19 cellular contexts compared by ENCODE assay signal in the genomic region with DNA sequence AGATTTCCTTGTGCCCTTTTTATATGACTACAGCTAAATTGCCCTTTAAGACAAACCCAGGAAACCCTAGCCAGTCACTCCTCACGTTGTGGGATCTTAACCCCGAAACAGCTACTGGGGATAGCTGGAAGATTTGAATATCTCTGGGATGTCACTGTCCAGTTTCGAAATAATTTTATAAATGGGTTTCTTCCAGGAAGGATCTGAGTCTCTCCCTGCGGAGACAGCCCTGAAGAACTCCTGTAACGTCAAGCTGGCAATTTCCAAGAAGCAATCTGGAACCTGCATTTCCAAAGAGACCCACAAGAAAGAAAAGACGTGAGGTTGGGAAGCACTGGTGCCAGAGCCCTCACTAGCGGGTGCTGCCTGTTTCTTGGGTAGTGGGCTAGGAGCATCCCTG. TPM values are rescaled to one million over a fixed set of nuclear protein-coding genes. Genes with fewer than 3 reads are reported as not detected.
A peak's percentile ranks its signal among the peaks of the same experiment; 100 is the strongest.
DNase-seq lines count a peak whose midpoint lies in the region; ATAC-seq, FAIRE-seq and TF ChIP-seq lines count a peak whose summit lies in the region.
"Had no signal": no experiment of that assay in that cellular context is flagged by ENCODE, and none has a peak within 500 bp of the region (broad histone marks: within the 10 kb centered on the region; RNA-seq: fewer than 3 reads in every experiment).

No MANE protein-coding gene starts in this region.

- FAIRE-seq in kidney (lab: Jason Lieb, UNC) = no peak
- FAIRE-seq: A549, G401.6, GM12891, H54 had no signal

- H3K27ac ChIP-seq in OCI-LY3 (ENCODE audit: low read length) (peak overlapping the region; percentile 20; the same call in 1 of the 2 replicates), gastroesophageal sphincter (peak overlapping the region in 1 of 4 donors; percentile 50), subcutaneous abdominal adipose tissue (ENCODE audit: low read depth, low read length) (peak overlapping the region; percentile 87), kidney (ENCODE audit: low read depth in 2 of 2, low read length in 2 of 2) (no peak overlapping the region)
- H3K27ac ChIP-seq: A549, C4-2B had no signal

- WGBS in gastroesophageal sphincter (ENCODE audit: low coverage in 1 of 2), 2 donors = 54 to 66% methylated on average over 5 to 7 of the region's 7 CpGs

- TF ChIP-seq EP300 in gastroesophageal sphincter (IDR thresholded peaks at IDR 0.05) = no peak

- intact Hi-C loops in kidney (cut with DNase I) = no loop called here

- H3K9me3 ChIP-seq in OCI-LY3 (ENCODE audit: insufficient read depth, low read length) (no peaks in the 10 kb centered on the region), gastroesophageal sphincter (no peaks in the 10 kb centered on the region), subcutaneous abdominal adipose tissue (ENCODE audit: control insufficient read depth in 5 of 5, low read length in 5 of 5) (no peaks in the 10 kb centered on the region), kidney (ENCODE audit: control insufficient read depth in 1 of 2, low read length in 2 of 2) (no peaks in the 10 kb centered on the region)
- H3K9me3 ChIP-seq: A549, BE2C had no signal

- H2AFZ ChIP-seq in OCI-LY3 (ENCODE audit: low read depth, low read length) = no peak overlapping the region

- H3K4me1 ChIP-seq in OCI-LY3 (ENCODE audit: low read length) (peaks cover 34% of the 10 kb centered on the region), gastroesophageal sphincter (peaks cover 0 to 36% (median 16%) of the 10 kb centered on the region in 3 donors), subcutaneous abdominal adipose tissue (ENCODE audit: control insufficient read depth in 5 of 5, insufficient read depth in 5 of 5, low read length in 5 of 5) (peaks cover 6 to 54% (median 35%) of the 10 kb centered on the region in 5 donors), kidney (ENCODE audit: control insufficient read depth in 1 of 2, insufficient read depth in 1 of 2, low read depth in 1 of 2, low read length in 2 of 2) (peaks cover 17 to 21% of the 10 kb centered on the region in 2 donors)
- H3K4me1 ChIP-seq: A549, BE2C had no signal

- H3K36me3 ChIP-seq in OCI-LY3 (replicated peaks; ENCODE audit: low read depth, low read length) (peaks cover 3% of the 10 kb centered on the region), gastroesophageal sphincter (no peaks in the 10 kb centered on the region), subcutaneous abdominal adipose tissue (ENCODE audit: control insufficient read depth in 5 of 5, insufficient read depth in 5 of 5, low read length in 5 of 5) (no peaks in the 10 kb centered on the region), kidney (ENCODE audit: control insufficient read depth in 1 of 2, insufficient read depth in 2 of 2, low read length in 2 of 2) (no peaks in the 10 kb centered on the region)

- peak; percentile 50 for ATAC-seq in gastroesophageal sphincter
- ATAC-seq in HG02623 (IDR thresholded peaks at IDR 0.05; ENCODE audit: unreplicated experiment) = no peak
- ATAC-seq: A549, HCT116 had no signal

- no peak for TF ChIP-seq POLR2A in gastroesophageal sphincter (IDR thresholded peaks at IDR 0.05)

- peak overlapping the region; percentile 57 for H3K4me2 ChIP-seq in OCI-LY3 (ENCODE audit: low read length)
- H3K4me2 ChIP-seq: A549 had no signal

- H3K27me3 ChIP-seq in OCI-LY3 (ENCODE audit: low read depth, low read length) (no peaks in the 10 kb centered on the region), gastroesophageal sphincter (no peaks in the 10 kb centered on the region), subcutaneous abdominal adipose tissue (ENCODE audit: control insufficient read depth in 5 of 5, insufficient read depth in 4 of 5, low read length in 5 of 5) (no peaks in the 10 kb centered on the region)
- H3K27me3 ChIP-seq: BE2C had no signal

- H3K9ac ChIP-seq in OCI-LY3 (ENCODE audit: low read length) = no peak overlapping the region
- H3K9ac ChIP-seq in subcutaneous abdominal adipose tissue (ENCODE audit: low read length in 5 of 5) = peak overlapping the region in 2 of 5 donors; percentile 45 to 55
- no peak overlapping the region for H3K9ac ChIP-seq in kidney (ENCODE audit: low read length in 2 of 2)

- no peaks in the 10 kb centered on the region for H3K79me2 ChIP-seq in OCI-LY3 (ENCODE audit: low read length)

- DNase-seq in amniotic epithelial cell (ENCODE audit: low read depth) = peak; percentile 70
- DNase-seq in NCI-H774 (lab: John Stamatoyannopoulos, UW) = no peak
- DNase-seq in kidney = no peak
- DNase-seq: BE2C; CD4-positive, alpha-beta memory T cell; DMS153; DMS79 treated with DMSO at 0.1 percent for 48 hours; EL had no signal

- H3K4me3 ChIP-seq in OCI-LY3 (ENCODE audit: low read length) (0 out of 2 replicates have a peak overlapping the region, but pooled peaks have one; percentile 7), gastroesophageal sphincter (no peak overlapping the region), subcutaneous abdominal adipose tissue (ENCODE audit: low read depth in 1 of 5, low read length in 5 of 5) (peak overlapping the region in 1 of 5 donors; percentile 39), kidney (ENCODE audit: low read length in 2 of 2) (peak overlapping the region in 1 of 2 donors; percentile 10)
- H3K4me3 ChIP-seq: A549 had no signal

- no peak for TF ChIP-seq CTCF in OCI-LY3 (IDR thresholded peaks at IDR 0.05; ENCODE audit: low read depth, low read length)
- TF ChIP-seq CTCF in gastroesophageal sphincter (IDR thresholded peaks at IDR 0.05) = no peak
- no peak for TF ChIP-seq CTCF in kidney (IDR thresholded peaks at IDR 0.05; ENCODE audit: borderline replicate concordance, extremely low read depth, insufficient read depth)

- no peaks in the 10 kb centered on the region for H4K20me1 ChIP-seq in OCI-LY3 (ENCODE audit: insufficient read depth, low read length)

RNA-seq across cellular contexts. Expression of a gene that starts 20.9 kb away (rescaled TPM):
- under 1 TPM in 1 of 4 donors, not detected in 3; 0.08 TPM for total RNA-seq in gastroesophageal sphincter
- total RNA-seq in kidney = not detected
- polyA plus RNA-seq in kidney (ENCODE audit: insufficient read depth, low read depth, low replicate concordance) = not detected
- total RNA-seq: CD4-positive, alpha-beta memory T cell had no signal
- polyA plus RNA-seq: A549, AG04450 had no signal

RNA-seq across cellular contexts. Expression of a gene that starts 26.7 kb away (rescaled TPM):
- total RNA-seq in gastroesophageal sphincter = 10 to 100 TPM; 79.3 to 98.7 (median 87.8) TPM
- 98.6 TPM for total RNA-seq in kidney
- 112 TPM for polyA plus RNA-seq in kidney (ENCODE audit: insufficient read depth, low read depth, low replicate concordance)

Comparison
In these comparisons a context has a peak if more than half of its experiments do, and no peak if none do; other contexts are left out.
1. H3K27ac ChIP-seq: peak in OCI-LY3 (single experiment) and subcutaneous abdominal adipose tissue (single experiment); none in kidney (0 of 2).